Comparison of ENCODE assay signal across 2 cellular contexts in genomic region chrX:48540015-48540350, GRCh38.
A peak's percentile ranks its signal among the peaks of the same experiment; 100 is the strongest.
TF ChIP-seq lines count a peak whose summit lies in the region.

No MANE protein-coding gene starts in this region.

TF ChIP-seq in SK-N-SH treated with all-trans-retinoic acid at 6 μM for 48 hours, 23 proteins besides CTCF, POLR2A, EP300 and RAD21:
- TF ChIP-seq CSRNP3 (CRISPR knock-in tag; IDR thresholded peaks at IDR 0.05) (no peak), TOX (CRISPR knock-in tag; IDR thresholded peaks at IDR 0.05; ENCODE audit: borderline replicate concordance) (no peak), BACH2 (CRISPR knock-in tag; IDR thresholded peaks at IDR 0.05; ENCODE audit: borderline replicate concordance) (no peak), RARB (CRISPR knock-in tag; IDR thresholded peaks at IDR 0.05) (no peak)

TF ChIP-seq in K562, 482 proteins besides CTCF, POLR2A, EP300 and RAD21:
- no peak for TF ChIP-seq ZNF655 (CRISPR knock-in tag; IDR thresholded peaks at IDR 0.05)
- TF ChIP-seq CHD1 (IDR thresholded peaks at IDR 0.05; ENCODE audit: low read length): peak; percentile 66
- 0 out of 2 replicates have a peak, but pooled peaks have one; percentile 13 for TF ChIP-seq THRB (CRISPR knock-in tag; conservative IDR thresholded peaks at IDR 0.05)
- peak; percentile 15 for TF ChIP-seq SAP30 (IDR thresholded peaks at IDR 0.05; ENCODE audit: borderline replicate concordance, insufficient read depth, low read depth, low read length, poor library complexity, severe bottlenecking)
- no peak for TF ChIP-seq SP1 (CRISPR knock-in tag; IDR thresholded peaks at IDR 0.05)
- peak in 1 of 2 experiments; percentile 52; a peak in 1 of 4 replicates for TF ChIP-seq MAZ (CRISPR knock-in tag; conservative IDR thresholded peaks at IDR 0.05 in 1 of 2, IDR thresholded peaks at IDR 0.05 in 1 of 2)
- TF ChIP-seq PHF8 (IDR thresholded peaks at IDR 0.05; ENCODE audit: borderline replicate concordance, low read length): peak; percentile 5; the same call in 1 of the 2 replicates
- TF ChIP-seq ARID1B (IDR thresholded peaks at IDR 0.05): 0 out of 2 replicates have a peak, but pooled peaks have one; percentile 4
- no peak for TF ChIP-seq ZNF830 (CRISPR knock-in tag; IDR thresholded peaks at IDR 0.05)
- 0 out of 2 replicates have a peak, but pooled peaks have one; percentile 45 for TF ChIP-seq ZBTB43 (CRISPR knock-in tag; IDR thresholded peaks at IDR 0.05)
- peak; percentile 4; the same call in 1 of the 2 replicates for TF ChIP-seq SMAD4 (CRISPR knock-in tag; conservative IDR thresholded peaks at IDR 0.05)
